12 cellular contexts compared by ENCODE assay signal in genomic region chr14:60509438-60510253, GRCh38. TPM values are rescaled to one million over a fixed set of nuclear protein-coding genes. Genes with fewer than 3 reads are reported as not detected.
DNase-seq lines count a peak whose midpoint lies in the region; ATAC-seq and TF ChIP-seq lines count a peak whose summit lies in the region.
"Had no signal": no experiment of that assay in that cellular context is flagged by ENCODE, and none has a peak within 500 bp of the region (broad histone marks: within the 10 kb centered on the region; RNA-seq: fewer than 3 reads in every experiment).

No MANE protein-coding gene starts in this region.

- H3K9me3 ChIP-seq in cardiac muscle cell (ENCODE audit: low read depth) = no peaks in the 10 kb centered on the region

- no peak overlapping the region for H3K4me3 Mint-ChIP-seq in activated CD4-positive, alpha-beta memory T cell treated with anti-CD3 and anti-CD28 coated beads, Interleukin-2, amount 10 ng/mL, durations not matched to agents 7 days and 5 days
- peak overlapping the region; percentile 54 for H3K4me3 Mint-ChIP-seq in type B pancreatic cell

- H3K36me3 ChIP-seq in cardiac muscle cell = no peaks in the 10 kb centered on the region
- H3K36me3 ChIP-seq: BLaER1 treated with 17β-estradiol and CSF1 and Interleukin-3, amounts not matched to agents 10 nM and 100 nM had no signal

- H3K9me3 Mint-ChIP-seq in activated CD4-positive, alpha-beta memory T cell treated with anti-CD3 and anti-CD28 coated beads, Interleukin-2, amount 10 ng/mL, durations not matched to agents 7 days and 5 days = no peaks in the 10 kb centered on the region
- no peaks in the 10 kb centered on the region for H3K9me3 Mint-ChIP-seq in type B pancreatic cell

- TF ChIP-seq CTCF in cardiac muscle cell (IDR thresholded peaks at IDR 0.05; ENCODE audit: low read depth, low read length) (no peak), type B pancreatic cell (conservative IDR thresholded peaks at IDR 0.05) (no peak)

- peaks cover 12% of the 10 kb centered on the region for H3K36me3 Mint-ChIP-seq in activated CD4-positive, alpha-beta memory T cell treated with anti-CD3 and anti-CD28 coated beads, Interleukin-2, amount 10 ng/mL, durations not matched to agents 7 days and 5 days (ENCODE audit: low read depth)
- peaks cover 3% of the 10 kb centered on the region for H3K36me3 Mint-ChIP-seq in type B pancreatic cell

- POLR2A ChIA-PET in activated CD4-positive, alpha-beta memory T cell treated with anti-CD3 and anti-CD28 coated beads, Interleukin-2, amount 10 ng/mL, durations not matched to agents 7 days and 5 days (lab: Charles Lee) = no interaction called here

- peaks cover 100% of the 10 kb centered on the region for H3K27me3 ChIP-seq in cardiac muscle cell

- peaks cover 4% of the 10 kb centered on the region for H3K4me1 ChIP-seq in cardiac muscle cell (ENCODE audit: low read depth)

- peak overlapping the region; percentile 42 for H3K27ac Mint-ChIP-seq in activated CD4-positive, alpha-beta memory T cell treated with anti-CD3 and anti-CD28 coated beads, Interleukin-2, amount 10 ng/mL, durations not matched to agents 7 days and 5 days
- no peak overlapping the region for H3K27ac Mint-ChIP-seq in type B pancreatic cell

- no peak for ATAC-seq in Right ventricle myocardium inferior
- ATAC-seq: GM12878 had no signal

- intact Hi-C loops in Right ventricle myocardium inferior (cut with DNase I) = no loop called here

- no peak overlapping the region for H3K27ac ChIP-seq in cardiac muscle cell
- H3K27ac ChIP-seq: BLaER1 treated with 17β-estradiol and CSF1 and Interleukin-3, amounts not matched to agents 10 nM and 100 nM had no signal

- H3K4me3 ChIP-seq in cardiac muscle cell = peak overlapping the region; percentile 28
- H3K4me3 ChIP-seq: BLaER1 treated with 17β-estradiol and CSF1 and Interleukin-3, amounts not matched to agents 10 nM and 100 nM; GM12878 had no signal

- H3K4me1 Mint-ChIP-seq in activated CD4-positive, alpha-beta memory T cell treated with anti-CD3 and anti-CD28 coated beads, Interleukin-2, amount 10 ng/mL, durations not matched to agents 7 days and 5 days = peaks cover 9% of the 10 kb centered on the region
- peaks cover 3% of the 10 kb centered on the region for H3K4me1 Mint-ChIP-seq in type B pancreatic cell (ENCODE audit: unreplicated experiment)

- peaks cover 86% of the 10 kb centered on the region for H3K27me3 Mint-ChIP-seq in activated CD4-positive, alpha-beta memory T cell treated with anti-CD3 and anti-CD28 coated beads, Interleukin-2, amount 10 ng/mL, durations not matched to agents 7 days and 5 days
- H3K27me3 Mint-ChIP-seq in type B pancreatic cell = peaks cover 99% of the 10 kb centered on the region

- CTCF ChIA-PET in activated CD4-positive, alpha-beta memory T cell treated with anti-CD3 and anti-CD28 coated beads, Interleukin-2, amount 10 ng/mL, durations not matched to agents 7 days and 5 days (lab: Charles Lee) = no interaction called here

- no peak for DNase-seq in cardiac muscle cell (ENCODE audit: low read depth in 1 of 2, low spot score in 1 of 2)
- no peak for DNase-seq in Right ventricle myocardium inferior (ENCODE audit: missing footprints)
- DNase-seq in activated CD4-positive, alpha-beta memory T cell treated with anti-CD3 and anti-CD28 coated beads, Interleukin-2, amount 10 ng/mL, durations not matched to agents 7 days and 5 days = no peak
- DNase-seq in left kidney (ENCODE audit: low read depth, low spot score) = peak; percentile 49
- no peak for DNase-seq in type B pancreatic cell (ENCODE audit: extremely low spot score, unreplicated experiment)
- DNase-seq in AG08396 (ENCODE audit: low spot score) = no peak
- DNase-seq in RPMI8226 = no peak
- DNase-seq in NCI-H146 treated with DMSO at 0.1 percent for 48 hours (lab: John Stamatoyannopoulos, UW; ENCODE audit: unreplicated experiment) = no peak
- DNase-seq: Karpas-422 had no signal

RNA-seq across cellular contexts. Expression of gene SIX6, which starts 0.7 kb away (rescaled TPM):
- total RNA-seq in cardiac muscle cell (not detected in 2 replicates), Right ventricle myocardium inferior (not detected), type B pancreatic cell (ENCODE audit: low replicate concordance) (not detected in 2 replicates)
- not detected in 2 replicates for polyA plus RNA-seq in cardiac muscle cell
- not detected for total RNA-seq in activated CD4-positive, alpha-beta memory T cell treated with anti-CD3 and anti-CD28 coated beads, Interleukin-2, amount 10 ng/mL, durations not matched to agents 7 days and 5 days
- total RNA-seq: GM12878, subcutaneous adipose tissue had no signal
- polyA plus RNA-seq: GM12878 had no signal

RNA-seq across cellular contexts. Expression of gene C14orf39, which starts 23.8 kb away (rescaled TPM):
- 0.56 and 2.2 TPM in 2 replicates for total RNA-seq in cardiac muscle cell
- 1.5 and 4.2 TPM in 2 replicates for polyA plus RNA-seq in cardiac muscle cell
- total RNA-seq in Right ventricle myocardium inferior = not detected
- not detected for total RNA-seq in activated CD4-positive, alpha-beta memory T cell treated with anti-CD3 and anti-CD28 coated beads, Interleukin-2, amount 10 ng/mL, durations not matched to agents 7 days and 5 days
- 0.19 and 0.80 TPM in 2 replicates for total RNA-seq in type B pancreatic cell (ENCODE audit: low replicate concordance)
- total RNA-seq: GM12878 had no signal
